ENCODE assay signal across 22 cellular contexts in the genomic region with DNA sequence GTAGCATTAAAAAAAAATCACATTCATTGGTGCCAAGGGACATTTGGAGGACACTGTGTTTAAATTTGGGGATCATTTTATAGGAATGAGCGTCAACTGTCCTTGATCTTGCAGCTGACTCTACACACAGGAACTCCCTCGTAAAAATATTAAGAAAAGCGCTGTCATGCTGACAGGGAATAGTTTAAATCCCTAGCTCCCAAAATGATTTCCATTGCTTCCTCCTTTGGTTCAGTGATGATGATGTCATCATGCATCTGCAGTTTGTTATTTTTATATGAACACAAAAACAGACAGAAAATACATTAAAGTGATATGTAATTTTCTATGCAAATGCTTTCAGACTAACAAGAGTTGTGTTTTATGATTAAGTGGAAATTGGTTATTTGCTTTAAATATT.
DNase-seq lines count a peak whose midpoint lies in the region; ATAC-seq and TF ChIP-seq lines count a peak whose summit lies in the region.
"Had no signal": no experiment of that assay in that cellular context is flagged by ENCODE, and none has a peak within 500 bp of the region (broad histone marks: within the 10 kb centered on the region; RNA-seq: fewer than 3 reads in every experiment).

No MANE protein-coding gene starts in this region.

- H3K4me3 ChIP-seq in left ventricle myocardium inferior (no peak overlapping the region), SK-N-MC (peak overlapping the region; percentile 51; the same call in 1 of the 2 replicates)
- no peak overlapping the region for H3K4me3 ChIP-seq in CD4-positive, alpha-beta memory T cell (ENCODE audit: low read length in 2 of 2)
- H3K4me3 ChIP-seq: GM23248, HAP-1, SJSA1 had no signal

- CTCF ChIA-PET in CD4-positive, alpha-beta memory T cell (lab: Charles Lee; ENCODE audit: partially characterized antibody): no interaction called here

- H3K36me3 Mint-ChIP-seq in activated T-helper 2 cell treated with anti-CD3 and anti-CD28 coated beads, Interferon-gamma antibody, Interleukin-2, Interleukin-4, amounts not matched to agents 10 μg/mL and 5 μg/mL and 100 μg/mL, durations not matched to agents 14 hours and 24 hours and 36 hours (ENCODE audit: low read depth): no peaks in the 10 kb centered on the region
- H3K36me3 Mint-ChIP-seq in CD4-positive, alpha-beta memory T cell: peaks cover 3 to 9% of the 10 kb centered on the region in 2 donors
- H3K36me3 Mint-ChIP-seq: CD14-positive monocyte had no signal

- H3K4me1 Mint-ChIP-seq in activated T-helper 2 cell treated with anti-CD3 and anti-CD28 coated beads, Interferon-gamma antibody, Interleukin-2, Interleukin-4, amounts not matched to agents 10 μg/mL and 5 μg/mL and 100 μg/mL, durations not matched to agents 14 hours and 24 hours and 36 hours (ENCODE audit: low read depth): no peaks in the 10 kb centered on the region
- H3K4me1 Mint-ChIP-seq in CD4-positive, alpha-beta memory T cell: peaks cover 4 to 10% (median 6%) of the 10 kb centered on the region in 4 donors
- H3K4me1 Mint-ChIP-seq: B cell, CD14-positive monocyte, IgD-negative memory B cell had no signal

- POLR2A ChIA-PET in CD4-positive, alpha-beta memory T cell (lab: Charles Lee; ENCODE audit: partially characterized antibody): no interaction called here

- DNase-seq in left ventricle myocardium inferior (no peak), left cardiac atrium (no peak), SK-N-MC (ENCODE audit: low read depth, low spot score) (peak; percentile 42), fibroblast of peridontal ligament (ENCODE audit: extremely low read depth) (peak; percentile 83), stromal cell of bone marrow (ENCODE audit: low read depth) (peak; percentile 56)
- no peak for DNase-seq in activated T-helper 2 cell treated with anti-CD3 and anti-CD28 coated beads, Interferon-gamma antibody, Interleukin-2, Interleukin-4, amounts not matched to agents 10 μg/mL and 5 μg/mL and 100 μg/mL, durations not matched to agents 14 hours and 24 hours and 36 hours (ENCODE audit: low spot score)
- no peak for DNase-seq in CD4-positive, alpha-beta memory T cell
- DNase-seq: DND-41, GM23248, Karpas-422, NCI-H1694 treated with DMSO at 0.1 percent for 48 hours, NCI-H2081 treated with DMSO at 0.1 percent for 48 hours, NCI-H2171 treated with DMSO at 0.1 percent for 48 hours, NCI-H524 treated with DMSO at 0.1 percent for 48 hours, NCI-H82 had no signal

- ATAC-seq in left cardiac atrium (no peak), HG03432 (IDR thresholded peaks at IDR 0.05; ENCODE audit: unreplicated experiment) (no peak)
- ATAC-seq: Panc1 had no signal

- H3K4me1 ChIP-seq in left ventricle myocardium inferior: peaks cover 20% of the 10 kb centered on the region
- no peaks in the 10 kb centered on the region for H3K4me1 ChIP-seq in CD4-positive, alpha-beta memory T cell (ENCODE audit: insufficient read depth, low read length)
- H3K4me1 ChIP-seq: HAP-1, SJSA1 had no signal

- H3K27ac Mint-ChIP-seq in activated T-helper 2 cell treated with anti-CD3 and anti-CD28 coated beads, Interferon-gamma antibody, Interleukin-2, Interleukin-4, amounts not matched to agents 10 μg/mL and 5 μg/mL and 100 μg/mL, durations not matched to agents 14 hours and 24 hours and 36 hours: no peak overlapping the region
- no peak overlapping the region for H3K27ac Mint-ChIP-seq in CD4-positive, alpha-beta memory T cell
- H3K27ac Mint-ChIP-seq: B cell, CD14-positive monocyte, IgD-negative memory B cell had no signal

- intact Hi-C loops in left ventricle myocardium inferior (cut with micrococcal nuclease) (no loop called here), left cardiac atrium (cut with DNase I) (no loop called here)
- intact Hi-C loops in activated T-helper 2 cell treated with anti-CD3 and anti-CD28 coated beads, Interferon-gamma antibody, Interleukin-2, Interleukin-4, amounts not matched to agents 10 μg/mL and 5 μg/mL and 100 μg/mL, durations not matched to agents 14 hours and 24 hours and 36 hours (cut with micrococcal nuclease): no loop called here
- intact Hi-C loops in CD4-positive, alpha-beta memory T cell (cut with micrococcal nuclease): no loop called here

- H3K27ac ChIP-seq in left ventricle myocardium inferior (replicated peaks) (peak overlapping the region; percentile 41), SK-N-MC (0 out of 2 replicates have a peak overlapping the region, but pooled peaks have one; percentile 46)
- no peak overlapping the region for H3K27ac ChIP-seq in CD4-positive, alpha-beta memory T cell (ENCODE audit: low read depth, low read length)
- H3K27ac ChIP-seq: GM23248, SJSA1 had no signal

- H3K27me3 Mint-ChIP-seq in activated T-helper 2 cell treated with anti-CD3 and anti-CD28 coated beads, Interferon-gamma antibody, Interleukin-2, Interleukin-4, amounts not matched to agents 10 μg/mL and 5 μg/mL and 100 μg/mL, durations not matched to agents 14 hours and 24 hours and 36 hours (ENCODE audit: low read depth): no peaks in the 10 kb centered on the region
- no peaks in the 10 kb centered on the region for H3K27me3 Mint-ChIP-seq in CD4-positive, alpha-beta memory T cell
- H3K27me3 Mint-ChIP-seq: B cell, IgD-negative memory B cell had no signal

- H3K9me3 ChIP-seq in left ventricle myocardium inferior (replicated peaks): no peaks in the 10 kb centered on the region
- no peaks in the 10 kb centered on the region for H3K9me3 ChIP-seq in SK-N-MC (ENCODE audit: low read depth, low read length)
- no peaks in the 10 kb centered on the region for H3K9me3 ChIP-seq in CD4-positive, alpha-beta memory T cell (ENCODE audit: control insufficient read depth in 1 of 2, low read length in 2 of 2)
- H3K9me3 ChIP-seq: HAP-1, SJSA1 had no signal

- H3K36me3 ChIP-seq in left ventricle myocardium inferior (no peaks in the 10 kb centered on the region), SK-N-MC (ENCODE audit: insufficient read depth, low read length) (no peaks in the 10 kb centered on the region)
- no peaks in the 10 kb centered on the region for H3K36me3 ChIP-seq in CD4-positive, alpha-beta memory T cell (ENCODE audit: insufficient read depth, low read length)
- H3K36me3 ChIP-seq: HAP-1, SJSA1 had no signal

- H3K27me3 ChIP-seq in left ventricle myocardium inferior (ENCODE audit: low read depth): no peaks in the 10 kb centered on the region
- H3K27me3 ChIP-seq in CD4-positive, alpha-beta memory T cell (ENCODE audit: insufficient read depth, low read length): no peaks in the 10 kb centered on the region
- H3K27me3 ChIP-seq: SJSA1 had no signal

- H3K9ac ChIP-seq in SK-N-MC (ENCODE audit: insufficient read length): no peak overlapping the region
- H3K9ac ChIP-seq: GM23248 had no signal

- no peak for TF ChIP-seq CTCF in left ventricle myocardium inferior (IDR thresholded peaks at IDR 0.05; ENCODE audit: borderline replicate concordance)

- H3K9me3 Mint-ChIP-seq in activated T-helper 2 cell treated with anti-CD3 and anti-CD28 coated beads, Interferon-gamma antibody, Interleukin-2, Interleukin-4, amounts not matched to agents 10 μg/mL and 5 μg/mL and 100 μg/mL, durations not matched to agents 14 hours and 24 hours and 36 hours: no peaks in the 10 kb centered on the region
- no peaks in the 10 kb centered on the region for H3K9me3 Mint-ChIP-seq in CD4-positive, alpha-beta memory T cell
- H3K9me3 Mint-ChIP-seq: CD14-positive monocyte, IgD-negative memory B cell had no signal

- H3K4me3 Mint-ChIP-seq in activated T-helper 2 cell treated with anti-CD3 and anti-CD28 coated beads, Interferon-gamma antibody, Interleukin-2, Interleukin-4, amounts not matched to agents 10 μg/mL and 5 μg/mL and 100 μg/mL, durations not matched to agents 14 hours and 24 hours and 36 hours (ENCODE audit: low read depth): no peak overlapping the region
- H3K4me3 Mint-ChIP-seq in CD4-positive, alpha-beta memory T cell: no peak overlapping the region
- H3K4me3 Mint-ChIP-seq: B cell, CD14-positive monocyte had no signal

Comparison
In these comparisons a context has a peak if more than half of its experiments do, and no peak if none do; other contexts are left out.
1. DNase-seq: peak in SK-N-MC (single experiment), fibroblast of peridontal ligament (single experiment) and stromal cell of bone marrow (single experiment); none in left ventricle myocardium inferior (single experiment), left cardiac atrium (single experiment), activated T-helper 2 cell treated with anti-CD3 and anti-CD28 coated beads, Interferon-gamma antibody, Interleukin-2, Interleukin-4, amounts not matched to agents 10 μg/mL and 5 μg/mL and 100 μg/mL, durations not matched to agents 14 hours and 24 hours and 36 hours (single experiment) and CD4-positive, alpha-beta memory T cell (0 of 5).